Comparison of ENCODE assay signal across 9 cellular contexts in genomic region chr4:140049024-140049923, GRCh38.
DNase-seq lines count a peak whose midpoint lies in the region; ATAC-seq and TF ChIP-seq lines count a peak whose summit lies in the region.
"Had no signal": no experiment of that assay in that cellular context is flagged by ENCODE, and none has a peak within 500 bp of the region (broad histone marks: within the 10 kb centered on the region; RNA-seq: fewer than 3 reads in every experiment).

No MANE protein-coding gene starts in this region.

- H3K27me3 ChIP-seq in transverse colon = no peaks in the 10 kb centered on the region
- H3K27me3 ChIP-seq: SJSA1 had no signal

- H3K27ac ChIP-seq in transverse colon = peak overlapping the region; percentile 80 to 85 (median 80)
- H3K27ac ChIP-seq: SJSA1 had no signal

- H3K36me3 ChIP-seq in transverse colon = no peaks in the 10 kb centered on the region
- H3K36me3 ChIP-seq: SJSA1 had no signal

- 3 to 10% methylated on average over 12 to 14 of the region's 14 CpGs for WGBS in transverse colon (ENCODE audit: low coverage in 1 of 2), 2 donors

- peak overlapping the region; percentile 47 for H3K4me3 ChIP-seq in fibroblast of the aortic adventitia (ENCODE audit: low read depth, low read length)
- peak overlapping the region; percentile 20 to 44 (median 25) for H3K4me3 ChIP-seq in transverse colon
- H3K4me3 ChIP-seq: SJSA1 had no signal

- H3K9me3 Mint-ChIP-seq in activated T-helper 2 cell treated with anti-CD3 and anti-CD28 coated beads, Interferon-gamma antibody, Interleukin-2, Interleukin-4, amounts not matched to agents 10 μg/mL and 5 μg/mL and 100 μg/mL, durations not matched to agents 14 hours and 24 hours and 36 hours = no peaks in the 10 kb centered on the region
- H3K9me3 Mint-ChIP-seq in natural killer cell = no peaks in the 10 kb centered on the region

- TF ChIP-seq EP300 in transverse colon (IDR thresholded peaks at IDR 0.05; ENCODE audit: low read depth) = no peak

- H3K9me3 ChIP-seq in transverse colon = no peaks in the 10 kb centered on the region
- H3K9me3 ChIP-seq: SJSA1 had no signal

- peaks cover 13 to 37% (median 18%) of the 10 kb centered on the region in 4 donors for H3K4me1 ChIP-seq in transverse colon

- peaks cover 36% of the 10 kb centered on the region for H3K27me3 Mint-ChIP-seq in activated T-helper 2 cell treated with anti-CD3 and anti-CD28 coated beads, Interferon-gamma antibody, Interleukin-2, Interleukin-4, amounts not matched to agents 10 μg/mL and 5 μg/mL and 100 μg/mL, durations not matched to agents 14 hours and 24 hours and 36 hours (ENCODE audit: low read depth)
- H3K27me3 Mint-ChIP-seq in natural killer cell (ENCODE audit: low read depth in 2 of 2) = peaks cover 28 to 64% of the 10 kb centered on the region in 2 donors

- in situ Hi-C loops in transverse colon (cut with MboI; ENCODE audit: low pct_ligation_motif_present in 1 of 4, low pct_unique_long_range_greater_than_20kb in 1 of 4, low sequenced_read_pairs in 3 of 4) = no loop called here

- peak overlapping the region; percentile 74 for H3K4me3 Mint-ChIP-seq in activated T-helper 2 cell treated with anti-CD3 and anti-CD28 coated beads, Interferon-gamma antibody, Interleukin-2, Interleukin-4, amounts not matched to agents 10 μg/mL and 5 μg/mL and 100 μg/mL, durations not matched to agents 14 hours and 24 hours and 36 hours (ENCODE audit: low read depth)
- peak overlapping the region; percentile 87 for H3K4me3 Mint-ChIP-seq in natural killer cell

- TF ChIP-seq POLR2A in transverse colon (IDR thresholded peaks at IDR 0.05) = peak; percentile 11

- DNase-seq in Daoy (ENCODE audit: low read depth) (peak; percentile 26), HT-29 (ENCODE audit: low spot score) (peak; percentile 82), NOMO-1 (lab: John Stamatoyannopoulos, UW; ENCODE audit: unreplicated experiment in 2 of 2) (peak; percentile 50 to 55), fibroblast of the aortic adventitia (ENCODE audit: low read depth) (peak; percentile 33), natural killer cell (peak; percentile 19), transverse colon (peak; percentile 64), HK-2 (ENCODE audit: unreplicated experiment) (no peak)
- DNase-seq in activated T-helper 2 cell treated with anti-CD3 and anti-CD28 coated beads, Interferon-gamma antibody, Interleukin-2, Interleukin-4, amounts not matched to agents 10 μg/mL and 5 μg/mL and 100 μg/mL, durations not matched to agents 14 hours and 24 hours and 36 hours (ENCODE audit: low spot score) = peak; percentile 52

- no peaks in the 10 kb centered on the region for H3K36me3 Mint-ChIP-seq in activated T-helper 2 cell treated with anti-CD3 and anti-CD28 coated beads, Interferon-gamma antibody, Interleukin-2, Interleukin-4, amounts not matched to agents 10 μg/mL and 5 μg/mL and 100 μg/mL, durations not matched to agents 14 hours and 24 hours and 36 hours (ENCODE audit: low read depth)
- H3K36me3 Mint-ChIP-seq in natural killer cell = no peaks in the 10 kb centered on the region

- peak; percentile 86 to 89 (median 86) for ATAC-seq in natural killer cell

- TF ChIP-seq CTCF in fibroblast of the aortic adventitia (IDR thresholded peaks at IDR 0.05; ENCODE audit: insufficient read depth, low read length) = no peak
- TF ChIP-seq CTCF in natural killer cell (IDR thresholded peaks at IDR 0.05) = no peak
- no peak for TF ChIP-seq CTCF in transverse colon (IDR thresholded peaks at IDR 0.05)

- intact Hi-C loops in activated T-helper 2 cell treated with anti-CD3 and anti-CD28 coated beads, Interferon-gamma antibody, Interleukin-2, Interleukin-4, amounts not matched to agents 10 μg/mL and 5 μg/mL and 100 μg/mL, durations not matched to agents 14 hours and 24 hours and 36 hours (cut with micrococcal nuclease) = loop anchor here (1.0 to 5.0 kb wide), 5 partner anchors 23 to 392 kb away; no protein-coding TSS in a partner anchor
- intact Hi-C loops in natural killer cell (cut with micrococcal nuclease) (no loop called here), transverse colon (cut with DNase I; ENCODE audit: low total_unique reads) (no loop called here)

- H3K27ac Mint-ChIP-seq in activated T-helper 2 cell treated with anti-CD3 and anti-CD28 coated beads, Interferon-gamma antibody, Interleukin-2, Interleukin-4, amounts not matched to agents 10 μg/mL and 5 μg/mL and 100 μg/mL, durations not matched to agents 14 hours and 24 hours and 36 hours = peak overlapping the region; percentile 78
- H3K27ac Mint-ChIP-seq in natural killer cell = peak overlapping the region; percentile 39 to 80

- H3K4me1 Mint-ChIP-seq in activated T-helper 2 cell treated with anti-CD3 and anti-CD28 coated beads, Interferon-gamma antibody, Interleukin-2, Interleukin-4, amounts not matched to agents 10 μg/mL and 5 μg/mL and 100 μg/mL, durations not matched to agents 14 hours and 24 hours and 36 hours (ENCODE audit: low read depth) = peaks cover 55% of the 10 kb centered on the region
- H3K4me1 Mint-ChIP-seq in natural killer cell = peaks cover 24 to 27% of the 10 kb centered on the region in 2 donors
